In genomic region chr20:57350726-57351041, GRCh38 we compare ENCODE assay signal across 9 cellular contexts. TPM values are rescaled to one million over a fixed set of nuclear protein-coding genes. Genes with fewer than 3 reads are reported as not detected.
DNase-seq lines count a peak whose midpoint lies in the region; ATAC-seq and TF ChIP-seq lines count a peak whose summit lies in the region.
"Not testable (repeated sequence)": the region's sequence is repeated elsewhere in the genome, so short reads cannot be mapped to it uniquely, and the experiment has no call there.
"Had no signal": no experiment of that assay in that cellular context is flagged by ENCODE, and none has a peak within 500 bp of the region (broad histone marks: within the 10 kb centered on the region; RNA-seq: fewer than 3 reads in every experiment).

No MANE protein-coding gene starts in this region.

- H3K9me2 ChIP-seq in PC-3 (replicated peaks; ENCODE audit: low read length): not testable (repeated sequence)

- H3K27ac Mint-ChIP-seq in activated T-helper 1 cell treated with anti-CD3 and anti-CD28 coated beads, Interleukin-12 subunit alpha, Interleukin-12 subunit beta, Interleukin-2, Interleukin-4 antibody, amounts not matched to agents 30 ng/mL and 10 ng/mL and 1 ng/mL, durations not matched to agents 14 hours and 24 hours and 36 hours: peak overlapping the region; percentile 89

- not testable (repeated sequence) for H3K9me3 ChIP-seq in PC-3 (ENCODE audit: low read length); colonic mucosa; left ventricle myocardium inferior (replicated peaks); muscle layer of colon (ENCODE audit: low read length); skeletal muscle satellite cell (replicated peaks; ENCODE audit: low read length)

- intact Hi-C loops in PC-3 (cut with micrococcal nuclease); colonic mucosa (cut with DNase I); left ventricle myocardium inferior (cut with micrococcal nuclease): not testable (repeated sequence)
- intact Hi-C loops in activated T-helper 1 cell treated with anti-CD3 and anti-CD28 coated beads, Interleukin-12 subunit alpha, Interleukin-12 subunit beta, Interleukin-2, Interleukin-4 antibody, amounts not matched to agents 30 ng/mL and 10 ng/mL and 1 ng/mL, durations not matched to agents 14 hours and 24 hours and 36 hours (cut with micrococcal nuclease): loop anchor here (1.0 to 2.0 kb wide), 5 partner anchors 39 to 958 kb away; partner anchors contain the start of genes AURKA, CSTF1 and PMEPA1

- peak overlapping the region; percentile 94 for H3K9ac ChIP-seq in PC-3 (ENCODE audit: low read length)
- H3K9ac ChIP-seq in colonic mucosa (ENCODE audit: low read depth in 2 of 2, low read length in 2 of 2); muscle layer of colon (ENCODE audit: low read length): not testable (repeated sequence)
- peak overlapping the region; percentile 97 for H3K9ac ChIP-seq in skeletal muscle satellite cell (ENCODE audit: low read depth, low read length)

- H3K4me1 ChIP-seq in PC-3 (ENCODE audit: insufficient read depth, low read length): peaks cover 11% of the 10 kb centered on the region
- not testable (repeated sequence) for H3K4me1 ChIP-seq in colonic mucosa
- H3K4me1 ChIP-seq in left ventricle myocardium inferior: peaks cover 16% of the 10 kb centered on the region
- H3K4me1 ChIP-seq in muscle layer of colon (ENCODE audit: insufficient read depth, low read length): peaks cover 11% of the 10 kb centered on the region
- H3K4me1 ChIP-seq in skeletal muscle satellite cell (ENCODE audit: control insufficient read depth, insufficient read depth, low read length): peaks cover 15% of the 10 kb centered on the region

- peaks cover 43% of the 10 kb centered on the region for H3K79me2 ChIP-seq in PC-3 (ENCODE audit: low read length)

- TF ChIP-seq CTCF in GM12865 (IDR thresholded peaks at IDR 0.05; ENCODE audit: insufficient read depth, low read depth, low read length, missing control alignments); PC-3 (conservative IDR thresholded peaks at IDR 0.05; ENCODE audit: low read depth, low read length); colonic mucosa (IDR thresholded peaks at IDR 0.05); left ventricle myocardium inferior (IDR thresholded peaks at IDR 0.05; ENCODE audit: borderline replicate concordance): not testable (repeated sequence)

- not testable (repeated sequence) for BruUV-seq in PC-3 (replicated peaks; lab: Mats Ljungman, UMichigan)

- H4K20me1 ChIP-seq in PC-3 (ENCODE audit: low read length): peaks cover 28% of the 10 kb centered on the region

- POLR2A ChIA-PET in PC-3 (lab: Charles Lee; ENCODE audit: unreplicated experiment): not testable (repeated sequence)

- H3K27me3 Mint-ChIP-seq in activated T-helper 1 cell treated with anti-CD3 and anti-CD28 coated beads, Interleukin-12 subunit alpha, Interleukin-12 subunit beta, Interleukin-2, Interleukin-4 antibody, amounts not matched to agents 30 ng/mL and 10 ng/mL and 1 ng/mL, durations not matched to agents 14 hours and 24 hours and 36 hours (ENCODE audit: insufficient read depth): not testable (repeated sequence)

- peak overlapping the region; percentile 75 for H2AFZ ChIP-seq in PC-3 (ENCODE audit: low read length)

- H3F3A ChIP-seq in PC-3 (ENCODE audit: low read length, unreplicated experiment): not testable (repeated sequence)

- H3K4me2 ChIP-seq in PC-3 (ENCODE audit: low read length) (peak overlapping the region; percentile 94), skeletal muscle satellite cell (ENCODE audit: low read length) (peak overlapping the region; percentile 94)

- peaks cover 33% of the 10 kb centered on the region for H3K36me3 Mint-ChIP-seq in activated T-helper 1 cell treated with anti-CD3 and anti-CD28 coated beads, Interleukin-12 subunit alpha, Interleukin-12 subunit beta, Interleukin-2, Interleukin-4 antibody, amounts not matched to agents 30 ng/mL and 10 ng/mL and 1 ng/mL, durations not matched to agents 14 hours and 24 hours and 36 hours (ENCODE audit: low read depth)

- not testable (repeated sequence) for H3K27me3 ChIP-seq in PC-3 (ENCODE audit: low read length); colonic mucosa; left ventricle myocardium inferior (ENCODE audit: low read depth); muscle layer of colon (ENCODE audit: control insufficient read depth in 1 of 2, insufficient read depth in 2 of 2, low read length in 2 of 2); skeletal muscle satellite cell (ENCODE audit: control insufficient read depth, insufficient read depth, low read length)

- H3K4me1 Mint-ChIP-seq in activated T-helper 1 cell treated with anti-CD3 and anti-CD28 coated beads, Interleukin-12 subunit alpha, Interleukin-12 subunit beta, Interleukin-2, Interleukin-4 antibody, amounts not matched to agents 30 ng/mL and 10 ng/mL and 1 ng/mL, durations not matched to agents 14 hours and 24 hours and 36 hours (ENCODE audit: low read depth): peaks cover 32% of the 10 kb centered on the region

- ATAC-seq in PC-3: not testable (repeated sequence)

- H3K4me3 Mint-ChIP-seq in activated T-helper 1 cell treated with anti-CD3 and anti-CD28 coated beads, Interleukin-12 subunit alpha, Interleukin-12 subunit beta, Interleukin-2, Interleukin-4 antibody, amounts not matched to agents 30 ng/mL and 10 ng/mL and 1 ng/mL, durations not matched to agents 14 hours and 24 hours and 36 hours: peak overlapping the region; percentile 96

- CTCF ChIA-PET in PC-3 (lab: Charles Lee): not testable (repeated sequence)

- H3K27ac ChIP-seq in PC-3 (ENCODE audit: low read length) (peak overlapping the region; percentile 41), colonic mucosa (peak overlapping the region; percentile 63), left ventricle myocardium inferior (replicated peaks) (peak overlapping the region; percentile 87), muscle layer of colon (ENCODE audit: low read depth, low read length) (peak overlapping the region; percentile 72)

- not testable (repeated sequence) for DNase-seq in GM12865 (ENCODE audit: low read depth); PC-3; activated T-helper 1 cell treated with anti-CD3 and anti-CD28 coated beads, Interleukin-12 subunit alpha, Interleukin-12 subunit beta, Interleukin-2, Interleukin-4 antibody, amounts not matched to agents 30 ng/mL and 10 ng/mL and 1 ng/mL, durations not matched to agents 14 hours and 24 hours and 36 hours (ENCODE audit: low spot score); colonic mucosa; left ventricle myocardium inferior

- peaks cover 23% of the 10 kb centered on the region for H3K36me3 ChIP-seq in PC-3 (ENCODE audit: low read depth, low read length)
- not testable (repeated sequence) for H3K36me3 ChIP-seq in colonic mucosa, left ventricle myocardium inferior
- H3K36me3 ChIP-seq in muscle layer of colon (ENCODE audit: insufficient read depth, low read length): peaks cover 21% of the 10 kb centered on the region
- peaks cover 25% of the 10 kb centered on the region for H3K36me3 ChIP-seq in skeletal muscle satellite cell (ENCODE audit: insufficient read depth, low read length)

- H3K9me3 Mint-ChIP-seq in activated T-helper 1 cell treated with anti-CD3 and anti-CD28 coated beads, Interleukin-12 subunit alpha, Interleukin-12 subunit beta, Interleukin-2, Interleukin-4 antibody, amounts not matched to agents 30 ng/mL and 10 ng/mL and 1 ng/mL, durations not matched to agents 14 hours and 24 hours and 36 hours: not testable (repeated sequence)

- H3K4me3 ChIP-seq in GM12865 (ENCODE audit: low read depth, low read length) (peak overlapping the region; percentile 97), PC-3 (ENCODE audit: low read length) (peak overlapping the region; percentile 84), colonic mucosa (peak overlapping the region; percentile 78), left ventricle myocardium inferior (peak overlapping the region; percentile 97), muscle layer of colon (ENCODE audit: low read depth in 1 of 2, low read length in 2 of 2) (peak overlapping the region in 1 of 2 donors; percentile 65), skeletal muscle satellite cell (ENCODE audit: low read length) (peak overlapping the region; percentile 98)

RNA-seq across cellular contexts. Expression of gene RAE1, which starts 0.4 kb away (rescaled TPM):
- total RNA-seq in PC-3 (2014; rRNA removed) (99.8 and 183 TPM in 2 replicates), colonic mucosa (10 to 100 TPM; 20.3 to 29.3 TPM), left ventricle myocardium inferior (15.3 TPM)
- total RNA-seq in activated T-helper 1 cell treated with anti-CD3 and anti-CD28 coated beads, Interleukin-12 subunit alpha, Interleukin-12 subunit beta, Interleukin-2, Interleukin-4 antibody, amounts not matched to agents 30 ng/mL and 10 ng/mL and 1 ng/mL, durations not matched to agents 14 hours and 24 hours and 36 hours: 54.4 and 59.2 TPM in 2 replicates
- 32.5 and 40.3 TPM in 2 replicates for total RNA-seq in skeletal muscle satellite cell (2012; rRNA removed)

RNA-seq across cellular contexts. Expression of gene SPO11, which starts 21.1 kb away (rescaled TPM):
- not detected in 2 replicates for total RNA-seq in PC-3 (2014; rRNA removed)
- total RNA-seq in activated T-helper 1 cell treated with anti-CD3 and anti-CD28 coated beads, Interleukin-12 subunit alpha, Interleukin-12 subunit beta, Interleukin-2, Interleukin-4 antibody, amounts not matched to agents 30 ng/mL and 10 ng/mL and 1 ng/mL, durations not matched to agents 14 hours and 24 hours and 36 hours: not detected in 2 replicates
- not detected for total RNA-seq in colonic mucosa
- not detected for total RNA-seq in left ventricle myocardium inferior
- total RNA-seq in skeletal muscle satellite cell (2012; rRNA removed): not detected in 2 replicates
- total RNA-seq: mucosa of gallbladder, ureter had no signal

RNA-seq across cellular contexts. Expression of gene RBM38, which starts 40.5 kb away (rescaled TPM):
- 56.5 and 59.3 TPM in 2 replicates for total RNA-seq in PC-3 (2014; rRNA removed)
- total RNA-seq in activated T-helper 1 cell treated with anti-CD3 and anti-CD28 coated beads, Interleukin-12 subunit alpha, Interleukin-12 subunit beta, Interleukin-2, Interleukin-4 antibody, amounts not matched to agents 30 ng/mL and 10 ng/mL and 1 ng/mL, durations not matched to agents 14 hours and 24 hours and 36 hours: 90.4 and 92.5 TPM in 2 replicates
- total RNA-seq in colonic mucosa: 10 to 100 TPM; 41.3 to 43.1 TPM
- 75.5 TPM for total RNA-seq in left ventricle myocardium inferior
- total RNA-seq in skeletal muscle satellite cell (2012; rRNA removed): 10.9 and 12.7 TPM in 2 replicates
